8 cellular contexts compared by ENCODE assay signal in the genomic region with DNA sequence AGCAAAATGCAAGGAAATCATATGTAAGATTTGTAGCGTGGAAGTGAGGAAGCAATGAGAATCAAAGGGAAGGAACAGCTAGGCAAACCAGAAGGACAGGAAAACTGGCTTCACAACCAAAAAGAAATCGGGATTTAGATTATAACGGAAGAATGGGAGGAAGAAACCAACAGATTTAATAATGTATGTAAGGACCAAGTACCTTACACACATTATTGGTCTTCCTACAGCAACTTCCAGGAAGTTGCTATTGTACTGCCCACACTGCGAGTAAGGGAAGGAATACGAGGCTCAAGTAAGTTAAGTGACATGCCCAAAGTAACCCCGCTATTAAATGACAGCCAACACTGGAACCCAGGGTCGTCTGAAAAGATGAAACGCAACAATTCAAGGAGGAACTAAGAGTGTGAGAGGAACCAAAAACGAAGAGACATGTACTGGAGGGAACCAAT. TPM values are rescaled to one million over a fixed set of nuclear protein-coding genes. Genes with fewer than 3 reads are reported as not detected.
DNase-seq lines count a peak whose midpoint lies in the region; TF ChIP-seq lines count a peak whose summit lies in the region.

No MANE protein-coding gene starts in this region.

- peak overlapping the region; percentile 97 for H3K27ac Mint-ChIP-seq in T-helper 1 cell treated with Interleukin-12 subunit alpha and Interleukin-12 subunit beta and Interleukin-4 antibody, amounts not matched to agents 30 μg/mL and 1 μg/mL, for 36 hours

- H3K36me3 Mint-ChIP-seq in T-helper 1 cell treated with Interleukin-12 subunit alpha and Interleukin-12 subunit beta and Interleukin-4 antibody, amounts not matched to agents 30 μg/mL and 1 μg/mL, for 36 hours (ENCODE audit: low read depth) = peaks cover 12% of the 10 kb centered on the region

- no peak for TF ChIP-seq CTCF in WI38 (IDR thresholded peaks at IDR 0.05; ENCODE audit: low read depth, low read length)

- no peaks in the 10 kb centered on the region for H3K27me3 Mint-ChIP-seq in T-helper 1 cell treated with Interleukin-12 subunit alpha and Interleukin-12 subunit beta and Interleukin-4 antibody, amounts not matched to agents 30 μg/mL and 1 μg/mL, for 36 hours (ENCODE audit: low read depth)

- H3K4me1 Mint-ChIP-seq in T-helper 1 cell treated with Interleukin-12 subunit alpha and Interleukin-12 subunit beta and Interleukin-4 antibody, amounts not matched to agents 30 μg/mL and 1 μg/mL, for 36 hours (ENCODE audit: low read depth) = peaks cover 12% of the 10 kb centered on the region

- DNase-seq in T-helper 1 cell (no peak), substantia nigra (lab: John Stamatoyannopoulos, UW) (no peak), iPS-NIHi11 (ENCODE audit: low spot score) (no peak), Ammon's horn (ENCODE audit: low spot score) (no peak), mesenteric fat pad (ENCODE audit: low spot score) (no peak)

- peak overlapping the region; percentile 97 for H3K27ac ChIP-seq in substantia nigra (ENCODE audit: low read depth, low read length, poor library complexity, severe bottlenecking)

- peak overlapping the region; percentile 99 for H3K4me3 Mint-ChIP-seq in T-helper 1 cell treated with Interleukin-12 subunit alpha and Interleukin-12 subunit beta and Interleukin-4 antibody, amounts not matched to agents 30 μg/mL and 1 μg/mL, for 36 hours

- no peaks in the 10 kb centered on the region for H3K9me3 Mint-ChIP-seq in T-helper 1 cell treated with Interleukin-12 subunit alpha and Interleukin-12 subunit beta and Interleukin-4 antibody, amounts not matched to agents 30 μg/mL and 1 μg/mL, for 36 hours

- peak overlapping the region; percentile 69 for H3K4me3 ChIP-seq in WI38 (ENCODE audit: low read depth, low read length)
- H3K4me3 ChIP-seq in iPS-11a (ENCODE audit: low read depth, low read length) = peak overlapping the region; percentile 80

RNA-seq across cellular contexts. Expression of gene TXN2, which starts 0.5 kb away (rescaled TPM):
- 52.0 TPM for total RNA-seq in mesenteric fat pad

RNA-seq across cellular contexts. Expression of gene FOXRED2, which starts 25.9 kb away (rescaled TPM):
- 11.2 TPM for total RNA-seq in mesenteric fat pad

RNA-seq across cellular contexts. Expression of gene EIF3D, which starts 48.0 kb away (rescaled TPM):
- total RNA-seq in mesenteric fat pad = 149 TPM
